In the genomic region with DNA sequence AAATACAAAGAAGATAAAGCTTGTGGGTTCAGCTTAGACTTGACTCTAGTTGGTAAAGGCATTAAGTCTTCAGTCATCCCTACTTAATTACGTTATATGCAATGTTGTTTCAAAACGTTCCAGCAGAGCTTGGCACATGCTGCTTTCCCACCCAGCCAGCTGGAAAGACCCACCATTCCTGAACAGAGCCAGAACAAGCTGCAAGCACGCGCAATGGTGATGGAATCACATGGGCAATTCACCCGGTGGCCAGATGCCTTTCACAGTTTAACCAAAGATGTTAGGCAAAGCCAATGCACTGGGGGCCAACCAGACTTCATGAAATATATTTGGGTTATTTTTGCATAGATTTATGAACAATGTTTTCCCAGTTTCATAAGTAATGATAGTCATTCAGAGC, we compare ENCODE assay signal across 20 cellular contexts.
"Had no signal": no experiment of that assay in that cellular context is flagged by ENCODE, and none has a peak within 500 bp of the region (broad histone marks: within the 10 kb centered on the region; RNA-seq: fewer than 3 reads in every experiment).

No MANE protein-coding gene starts in this region.

- H3K27me3 ChIP-seq: breast epithelium, gastrocnemius medialis, testis, uterus had no signal

- H3K27ac ChIP-seq: breast epithelium, gastrocnemius medialis, left ventricle myocardium inferior, testis, uterus had no signal

- H3K4me1 ChIP-seq: breast epithelium, gastrocnemius medialis, left ventricle myocardium inferior, testis, uterus had no signal

- H3K36me3 ChIP-seq: breast epithelium, gastrocnemius medialis, left ventricle myocardium inferior had no signal

- H3K4me3 ChIP-seq: breast epithelium, gastrocnemius medialis, left ventricle myocardium inferior, mucosa of descending colon, testis, uterus had no signal

- DNase-seq: activated B cell treated with CpG ODN at 0.5 μM for 24 hours; activated CD4-positive, alpha-beta T cell treated with anti-CD3 and anti-CD28 coated beads, Interleukin-2, amount 50 U/mL, for 1 hour; activated CD8-positive, alpha-beta T cell treated with anti-CD3 and anti-CD28 coated beads for 36 hours; activated gamma-delta T cell treated with Interleukin-2 at 50 U/mL for 16 hours; activated naive CD4-positive, alpha-beta T cell treated with anti-CD3 and anti-CD28 coated beads, Interleukin-2, amount 50 U/mL, for 16 hours; activated T-cell treated with anti-CD3 and anti-CD28 coated beads, Interleukin-2, amount 50 U/mL, for 4 hours; amniotic stem cell; central memory CD4-positive, alpha-beta T cell; endodermal cell; glutamatergic neuron; left ventricle myocardium inferior; mucosa of descending colon; stimulated activated CD4-positive, alpha-beta T cell treated with anti-CD3 and anti-CD28 coated beads, Interleukin-2, amount 100 ng/mL, for 48 hours; stimulated activated naive CD4-positive, alpha-beta T cell treated with Interleukin-2 at 50 U/mL for 16 hours; T-helper 1 cell; testis; trophoblast cell; uterus had no signal

- H3K9me3 ChIP-seq: breast epithelium, gastrocnemius medialis, left ventricle myocardium inferior, mucosa of descending colon, testis, uterus had no signal
